2 cellular contexts compared by ENCODE assay signal in the genomic region with DNA sequence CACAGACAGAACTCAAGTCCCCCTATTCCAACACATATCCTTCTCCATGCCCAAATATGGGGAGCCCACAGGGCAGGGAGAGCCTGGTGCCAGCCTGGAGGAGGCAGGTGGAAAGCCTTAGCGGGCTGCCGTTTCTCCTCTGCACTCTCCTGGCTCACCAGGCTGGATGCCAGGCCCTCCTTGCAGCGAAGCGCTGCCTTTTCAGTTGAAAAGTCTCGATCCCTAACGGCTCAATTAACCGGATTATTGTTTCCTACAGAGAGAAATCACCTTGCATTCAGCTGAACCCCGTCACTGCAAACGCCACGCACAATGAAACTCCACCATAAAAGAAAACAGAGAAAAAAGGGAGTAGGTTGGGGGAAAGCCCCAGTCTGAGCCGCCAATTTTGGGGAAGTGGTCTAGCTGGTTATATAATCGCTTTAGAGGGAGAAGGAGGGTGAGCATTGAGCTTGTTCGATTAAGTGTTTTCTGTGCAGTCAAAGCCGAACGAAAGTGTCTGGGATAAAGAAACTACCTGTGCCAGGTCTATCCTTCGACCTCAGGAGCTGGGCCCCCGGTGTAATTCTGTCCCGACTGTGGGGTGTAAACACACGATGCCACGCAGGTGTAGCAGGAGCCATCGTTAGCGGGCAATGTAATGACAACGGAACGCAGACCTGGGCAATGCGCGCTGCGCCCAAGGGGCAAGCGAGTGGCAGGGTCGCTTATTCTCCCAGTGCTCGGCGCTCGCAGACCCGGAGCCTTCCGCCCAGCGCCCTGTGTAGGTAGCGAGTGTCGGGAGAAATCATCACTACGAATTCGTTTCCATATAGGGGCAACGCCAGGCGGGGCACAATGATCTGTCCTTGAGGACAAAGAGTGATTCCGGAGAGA.
TF ChIP-seq lines count a peak whose summit lies in the region.

No MANE protein-coding gene starts in this region.

TF ChIP-seq in SK-N-SH, 30 proteins besides CTCF, POLR2A, EP300 and RAD21:
- TF ChIP-seq CHD2 (IDR thresholded peaks at IDR 0.05; ENCODE audit: low read length, partially characterized antibody) (no peak), GABPA (IDR thresholded peaks at IDR 0.05; ENCODE audit: low read depth) (no peak), NRF1 (IDR thresholded peaks at IDR 0.05; ENCODE audit: low read depth, low read length) (no peak), REST (IDR thresholded peaks at IDR 0.05; ENCODE audit: low read depth, low read length) (no peak), ELF1 (IDR thresholded peaks at IDR 0.05) (no peak), USF1 (IDR thresholded peaks at IDR 0.05; ENCODE audit: borderline replicate concordance, low read depth) (no peak), RCOR1 (IDR thresholded peaks at IDR 0.05; ENCODE audit: low read length) (no peak)
- TF ChIP-seq, protein P1, sequence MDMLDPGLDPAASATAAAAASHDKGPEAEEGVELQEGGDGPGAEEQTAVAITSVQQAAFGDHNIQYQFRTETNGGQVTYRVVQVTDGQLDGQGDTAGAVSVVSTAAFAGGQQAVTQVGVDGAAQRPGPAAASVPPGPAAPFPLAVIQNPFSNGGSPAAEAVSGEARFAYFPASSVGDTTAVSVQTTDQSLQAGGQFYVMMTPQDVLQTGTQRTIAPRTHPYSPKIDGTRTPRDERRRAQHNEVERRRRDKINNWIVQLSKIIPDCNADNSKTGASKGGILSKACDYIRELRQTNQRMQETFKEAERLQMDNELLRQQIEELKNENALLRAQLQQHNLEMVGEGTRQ (IDR thresholded peaks at IDR 0.05; ENCODE audit: borderline replicate concordance, low read depth, low read length), result no peak

TF ChIP-seq in SK-N-SH treated with all-trans-retinoic acid at 6 μM for 48 hours, 23 proteins besides CTCF, POLR2A, EP300 and RAD21:
- no peak for TF ChIP-seq CSDC2 (CRISPR knock-in tag; IDR thresholded peaks at IDR 0.05)
- no peak for TF ChIP-seq ZFP30 (CRISPR knock-in tag; IDR thresholded peaks at IDR 0.05)
- TF ChIP-seq SNAI2 (CRISPR knock-in tag; IDR thresholded peaks at IDR 0.05), result no peak
- no peak for TF ChIP-seq ZNF70 (CRISPR knock-in tag; IDR thresholded peaks at IDR 0.05)
- TF ChIP-seq OSR1 (CRISPR knock-in tag; IDR thresholded peaks at IDR 0.05), result no peak
- TF ChIP-seq, protein P2, sequence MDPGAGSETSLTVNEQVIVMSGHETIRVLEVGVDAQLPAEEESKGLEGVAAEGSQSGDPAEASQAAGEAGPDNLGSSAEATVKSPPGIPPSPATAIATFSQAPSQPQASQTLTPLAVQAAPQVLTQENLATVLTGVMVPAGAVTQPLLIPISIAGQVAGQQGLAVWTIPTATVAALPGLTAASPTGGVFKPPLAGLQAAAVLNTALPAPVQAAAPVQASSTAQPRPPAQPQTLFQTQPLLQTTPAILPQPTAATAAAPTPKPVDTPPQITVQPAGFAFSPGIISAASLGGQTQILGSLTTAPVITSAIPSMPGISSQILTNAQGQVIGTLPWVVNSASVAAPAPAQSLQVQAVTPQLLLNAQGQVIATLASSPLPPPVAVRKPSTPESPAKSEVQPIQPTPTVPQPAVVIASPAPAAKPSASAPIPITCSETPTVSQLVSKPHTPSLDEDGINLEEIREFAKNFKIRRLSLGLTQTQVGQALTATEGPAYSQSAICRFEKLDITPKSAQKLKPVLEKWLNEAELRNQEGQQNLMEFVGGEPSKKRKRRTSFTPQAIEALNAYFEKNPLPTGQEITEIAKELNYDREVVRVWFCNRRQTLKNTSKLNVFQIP (CRISPR knock-in tag; IDR thresholded peaks at IDR 0.05; ENCODE audit: borderline replicate concordance, low read depth), result no peak
- no peak for TF ChIP-seq TSHZ2 (CRISPR knock-in tag; IDR thresholded peaks at IDR 0.05)
- TF ChIP-seq, protein P3, sequence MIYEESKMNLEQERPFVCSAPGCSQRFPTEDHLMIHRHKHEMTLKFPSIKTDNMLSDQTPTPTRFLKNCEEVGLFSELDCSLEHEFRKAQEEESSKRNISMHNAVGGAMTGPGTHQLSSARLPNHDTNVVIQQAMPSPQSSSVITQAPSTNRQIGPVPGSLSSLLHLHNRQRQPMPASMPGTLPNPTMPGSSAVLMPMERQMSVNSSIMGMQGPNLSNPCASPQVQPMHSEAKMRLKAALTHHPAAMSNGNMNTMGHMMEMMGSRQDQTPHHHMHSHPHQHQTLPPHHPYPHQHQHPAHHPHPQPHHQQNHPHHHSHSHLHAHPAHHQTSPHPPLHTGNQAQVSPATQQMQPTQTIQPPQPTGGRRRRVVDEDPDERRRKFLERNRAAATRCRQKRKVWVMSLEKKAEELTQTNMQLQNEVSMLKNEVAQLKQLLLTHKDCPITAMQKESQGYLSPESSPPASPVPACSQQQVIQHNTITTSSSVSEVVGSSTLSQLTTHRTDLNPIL (CRISPR knock-in tag; IDR thresholded peaks at IDR 0.05; ENCODE audit: low read depth), result no peak
- TF ChIP-seq, protein P4, sequence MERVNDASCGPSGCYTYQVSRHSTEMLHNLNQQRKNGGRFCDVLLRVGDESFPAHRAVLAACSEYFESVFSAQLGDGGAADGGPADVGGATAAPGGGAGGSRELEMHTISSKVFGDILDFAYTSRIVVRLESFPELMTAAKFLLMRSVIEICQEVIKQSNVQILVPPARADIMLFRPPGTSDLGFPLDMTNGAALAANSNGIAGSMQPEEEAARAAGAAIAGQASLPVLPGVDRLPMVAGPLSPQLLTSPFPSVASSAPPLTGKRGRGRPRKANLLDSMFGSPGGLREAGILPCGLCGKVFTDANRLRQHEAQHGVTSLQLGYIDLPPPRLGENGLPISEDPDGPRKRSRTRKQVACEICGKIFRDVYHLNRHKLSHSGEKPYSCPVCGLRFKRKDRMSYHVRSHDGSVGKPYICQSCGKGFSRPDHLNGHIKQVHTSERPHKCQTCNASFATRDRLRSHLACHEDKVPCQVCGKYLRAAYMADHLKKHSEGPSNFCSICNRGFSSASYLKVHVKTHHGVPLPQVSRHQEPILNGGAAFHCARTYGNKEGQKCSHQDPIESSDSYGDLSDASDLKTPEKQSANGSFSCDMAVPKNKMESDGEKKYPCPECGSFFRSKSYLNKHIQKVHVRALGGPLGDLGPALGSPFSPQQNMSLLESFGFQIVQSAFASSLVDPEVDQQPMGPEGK (CRISPR knock-in tag; IDR thresholded peaks at IDR 0.05; ENCODE audit: borderline replicate concordance), result no peak
- no peak for TF ChIP-seq ESRRG (CRISPR knock-in tag; IDR thresholded peaks at IDR 0.05)
- TF ChIP-seq RARB (CRISPR knock-in tag; IDR thresholded peaks at IDR 0.05), result no peak
- no peak for TF ChIP-seq ARNTL (CRISPR knock-in tag; IDR thresholded peaks at IDR 0.05; ENCODE audit: borderline replicate concordance, low read depth)
- no peak for TF ChIP-seq ZNF565 (CRISPR knock-in tag; conservative IDR thresholded peaks at IDR 0.05; ENCODE audit: low read depth)
- TF ChIP-seq ZFP3 (CRISPR knock-in tag; IDR thresholded peaks at IDR 0.05), result no peak
- TF ChIP-seq TCF4 (CRISPR knock-in tag; IDR thresholded peaks at IDR 0.05; ENCODE audit: borderline replicate concordance), result no peak
- TF ChIP-seq CSRNP3 (CRISPR knock-in tag; IDR thresholded peaks at IDR 0.05), result no peak
- no peak for TF ChIP-seq ZC3H10 (CRISPR knock-in tag; IDR thresholded peaks at IDR 0.05)
- TF ChIP-seq PPARA (CRISPR knock-in tag; IDR thresholded peaks at IDR 0.05; ENCODE audit: borderline replicate concordance), result no peak
- TF ChIP-seq GLIS3 (CRISPR knock-in tag; IDR thresholded peaks at IDR 0.05), result no peak
- no peak for TF ChIP-seq TOX (CRISPR knock-in tag; IDR thresholded peaks at IDR 0.05; ENCODE audit: borderline replicate concordance)
